ENCODE assay signal across 17 cellular contexts in genomic region chr1:109891930-109892329, GRCh38. TPM values are rescaled to one million over a fixed set of nuclear protein-coding genes. Genes with fewer than 3 reads are reported as not detected.
DNase-seq lines count a peak whose midpoint lies in the region; ATAC-seq and TF ChIP-seq lines count a peak whose summit lies in the region.
"Had no signal": no experiment of that assay in that cellular context is flagged by ENCODE, and none has a peak within 500 bp of the region (broad histone marks: within the 10 kb centered on the region; RNA-seq: fewer than 3 reads in every experiment).

No MANE protein-coding gene starts in this region.

- H3K4me3 ChIP-seq in psoas muscle, result no peak overlapping the region

- ATAC-seq in left cardiac atrium, result peak; percentile 7 to 29
- ATAC-seq in psoas muscle, result peak; percentile 76 to 92 (median 80)
- no peak for ATAC-seq in HG02759 (IDR thresholded peaks at IDR 0.05; ENCODE audit: unreplicated experiment)
- ATAC-seq in HG02840 (IDR thresholded peaks at IDR 0.05; ENCODE audit: low FRiP score, unreplicated experiment), result no peak
- ATAC-seq: HCT116 had no signal

- H3K27me3 ChIP-seq in psoas muscle (ENCODE audit: insufficient read depth in 3 of 3, low read length in 2 of 3), result no peaks in the 10 kb centered on the region
- H3K27me3 ChIP-seq: foreskin keratinocyte had no signal

- no peaks in the 10 kb centered on the region for H3K9me3 ChIP-seq in psoas muscle

- no peaks in the 10 kb centered on the region for H3K36me3 ChIP-seq in psoas muscle (ENCODE audit: insufficient read depth in 1 of 2, low read depth in 1 of 2)

- DNase-seq in DMS153 (lab: John Stamatoyannopoulos, UW) (peak; percentile 8), DMS153 treated with DMSO at 0.1 percent for 48 hours (lab: John Stamatoyannopoulos, UW; ENCODE audit: unreplicated experiment) (no peak), NCI-H2171 treated with DMSO at 0.1 percent for 48 hours (lab: John Stamatoyannopoulos, UW) (peak; percentile 93), left cardiac atrium (no peak), psoas muscle (peak; percentile 65 to 80), NCI-H1105 (lab: John Stamatoyannopoulos, UW) (no peak)
- DNase-seq: 8988T; activated CD4-positive, alpha-beta T cell treated with anti-CD3 and anti-CD28 coated beads for 4 hours; CD8-positive, alpha-beta memory T cell; foreskin keratinocyte; NCI-H2107; nephron progenitor cell; OCI-M1; SW 1271 had no signal

- intact Hi-C loops in left cardiac atrium (cut with DNase I) (loop anchor here in 1 of 2 donors (10.0 kb wide), 1 partner anchor 97 kb away; no protein-coding TSS in a partner anchor), psoas muscle (cut with DNase I) (no loop called here)

- peaks cover 6% of the 10 kb centered on the region for H3K4me1 ChIP-seq in psoas muscle

- H3K27ac ChIP-seq in psoas muscle, result no peak overlapping the region

- no peak for TF ChIP-seq CTCF in psoas muscle (IDR thresholded peaks at IDR 0.05)

- 16 to 20% (median 19%) methylated on average over 7 of the region's 7 CpGs for WGBS in psoas muscle, 3 donors

RNA-seq across cellular contexts. Expression of gene CSF1, which starts 18.7 kb away (rescaled TPM):
- total RNA-seq in left cardiac atrium, result 10 to 100 TPM; 30.8 to 44.1 TPM
- total RNA-seq in psoas muscle, result 10 to 100 TPM in 3 of 4 donors, 1 to 10 TPM in 1; 7.9 to 14.7 (median 10.6) TPM
- polyA plus RNA-seq in psoas muscle, result 10 to 100 TPM in 1 of 3 donors, 1 to 10 TPM in 2; 3.7 to 13.8 (median 6.3) TPM

Comparison
In these comparisons a context has a peak if more than half of its experiments do, and no peak if none do; other contexts are left out.
1. DNase-seq: peak in DMS153 (single experiment), NCI-H2171 treated with DMSO at 0.1 percent for 48 hours (single experiment) and psoas muscle (2 of 2); none in DMS153 treated with DMSO at 0.1 percent for 48 hours (single experiment), left cardiac atrium (single experiment) and NCI-H1105 (single experiment).
2. ATAC-seq: peak in left cardiac atrium (2 of 2) and psoas muscle (4 of 4); none in HG02759 (single experiment) and HG02840 (single experiment).